9 cellular contexts compared by ENCODE assay signal in the genomic region with DNA sequence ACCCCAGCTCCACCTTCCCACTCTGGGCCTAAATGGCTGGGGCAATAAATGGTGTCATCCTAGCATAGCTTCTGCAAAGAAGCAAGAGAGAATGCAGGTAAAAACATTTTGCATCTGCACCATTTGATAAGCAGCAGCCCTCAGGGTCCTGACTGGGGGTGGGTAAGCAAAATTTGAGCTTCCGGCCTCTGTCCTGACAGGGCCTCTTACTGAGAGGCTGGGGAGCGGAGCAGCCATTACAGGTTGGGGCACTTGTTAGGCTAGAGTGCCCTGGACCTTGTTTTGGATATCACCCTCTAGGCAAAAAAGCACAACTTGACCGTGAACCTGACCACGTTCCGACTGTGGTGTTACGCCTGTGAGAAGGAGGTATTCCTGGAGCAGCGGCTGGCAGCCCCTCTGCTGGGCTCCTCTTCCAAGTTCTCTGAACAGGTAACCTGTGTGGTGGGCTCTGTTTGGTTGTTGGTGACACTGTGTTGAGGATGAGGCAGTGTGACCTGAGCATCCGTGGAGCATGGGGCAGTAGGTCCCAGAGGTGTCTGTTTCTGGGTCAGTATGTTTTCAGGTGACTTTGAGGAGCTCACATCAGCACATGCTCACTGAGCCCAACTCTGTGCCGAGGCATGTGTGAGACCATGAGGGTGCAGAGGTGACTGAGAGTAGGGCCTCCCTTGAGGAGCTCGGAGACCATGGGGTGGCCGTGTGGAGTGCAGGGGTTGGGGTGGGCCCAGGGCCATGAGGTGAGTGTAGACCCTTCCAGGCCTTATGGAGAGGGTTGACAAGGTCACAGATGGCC.
"Had no signal": no experiment of that assay in that cellular context is flagged by ENCODE, and none has a peak within 500 bp of the region (broad histone marks: within the 10 kb centered on the region; RNA-seq: fewer than 3 reads in every experiment).

No MANE protein-coding gene starts in this region.

- DNase-seq: activated CD4-positive, CD25-positive, alpha-beta regulatory T cell treated with anti-CD3 and anti-CD28 coated beads, Interleukin-2, amount 50 U/mL, for 72 hours; activated CD8-positive, alpha-beta memory T cell treated with anti-CD3 and anti-CD28 coated beads for 24 hours; activated effector memory CD4-positive, alpha-beta T cell treated with anti-CD3 and anti-CD28 coated beads, Interleukin-2, amount 50 U/mL, for 16 hours; activated T-cell treated with anti-CD3 and anti-CD28 coated beads for 4 hours; adrenal gland; retina; stimulated activated CD4-positive, alpha-beta T cell treated with anti-CD3 and anti-CD28 coated beads, Interleukin-12 subunit alpha, Interleukin-12 subunit beta, amount 100 ng/mL, for 4 hours; stimulated activated CD4-positive, alpha-beta T cell treated with anti-CD3 and anti-CD28 coated beads, Interleukin-2, amount 100 ng/mL, for 24 hours; T-helper 9 cell had no signal
